ENCODE assay signal across 18 cellular contexts in genomic region chr6:21730533-21730932, GRCh38.
"Had no signal": no experiment of that assay in that cellular context is flagged by ENCODE, and none has a peak within 500 bp of the region (broad histone marks: within the 10 kb centered on the region; RNA-seq: fewer than 3 reads in every experiment).

No MANE protein-coding gene starts in this region.

- H3K36me3 ChIP-seq: brain microvascular endothelial cell, esophagus squamous epithelium, left ventricle myocardium inferior had no signal

- H3K36me3 Mint-ChIP-seq: immature natural killer cell, naive B cell had no signal

- H3K4me3 Mint-ChIP-seq: activated CD4-positive, alpha-beta T cell treated with anti-CD3 and anti-CD28 coated beads, Interleukin-2, amount 10 ng/mL, durations not matched to agents 24 days and 14 days; activated CD8-positive, alpha-beta T cell treated with anti-CD3 and anti-CD28 coated beads for 36 hours; activated naive CD4-positive, alpha-beta T cell treated with anti-CD3 and anti-CD28 coated beads for 36 hours; activated T-cell treated with anti-CD3 and anti-CD28 coated beads, Interleukin-2, amount 50 U/mL, for 24 hours; immature natural killer cell; naive B cell; stimulated activated naive CD8-positive, alpha-beta T cell treated with anti-CD3 and anti-CD28 coated beads, Interleukin-15, Interleukin-2, amounts not matched to agents 100 ng/mL and 50 ng/mL, for 24 hours; type B pancreatic cell had no signal

- H3K27ac Mint-ChIP-seq: activated CD4-positive, alpha-beta T cell treated with anti-CD3 and anti-CD28 coated beads, Interleukin-2, amount 10 ng/mL, durations not matched to agents 24 days and 14 days; activated CD8-positive, alpha-beta T cell treated with anti-CD3 and anti-CD28 coated beads for 36 hours; activated naive CD4-positive, alpha-beta T cell treated with anti-CD3 and anti-CD28 coated beads for 36 hours; activated T-cell treated with anti-CD3 and anti-CD28 coated beads, Interleukin-2, amount 50 U/mL, for 24 hours; activated T-helper 2 cell treated with anti-CD3 and anti-CD28 coated beads, Interferon-gamma antibody, Interleukin-2, Interleukin-4, amounts not matched to agents 10 μg/mL and 5 μg/mL and 100 μg/mL, durations not matched to agents 14 hours and 24 hours and 36 hours; immature natural killer cell; stimulated activated naive CD8-positive, alpha-beta T cell treated with anti-CD3 and anti-CD28 coated beads, Interleukin-15, Interleukin-2, amounts not matched to agents 100 ng/mL and 50 ng/mL, for 24 hours had no signal

- H3K9me3 ChIP-seq: esophagus squamous epithelium, left ventricle myocardium inferior, mucosa of descending colon had no signal

- H3K9me3 Mint-ChIP-seq: activated CD8-positive, alpha-beta T cell treated with anti-CD3 and anti-CD28 coated beads for 36 hours; activated naive CD4-positive, alpha-beta T cell treated with anti-CD3 and anti-CD28 coated beads for 36 hours; activated T-cell treated with anti-CD3 and anti-CD28 coated beads, Interleukin-2, amount 50 U/mL, for 24 hours; activated T-helper 2 cell treated with anti-CD3 and anti-CD28 coated beads, Interferon-gamma antibody, Interleukin-2, Interleukin-4, amounts not matched to agents 10 μg/mL and 5 μg/mL and 100 μg/mL, durations not matched to agents 14 hours and 24 hours and 36 hours; immature natural killer cell; naive B cell; stimulated activated naive CD8-positive, alpha-beta T cell treated with anti-CD3 and anti-CD28 coated beads, Interleukin-15, Interleukin-2, amounts not matched to agents 100 ng/mL and 50 ng/mL, for 24 hours had no signal

- ATAC-seq: activated CD8-positive, alpha-beta T cell treated with anti-CD3 and anti-CD28 coated beads for 36 hours; mucosa of descending colon had no signal

- H3K4me3 ChIP-seq: esophagus squamous epithelium, left ventricle myocardium inferior, mucosa of descending colon had no signal

- H3K27me3 Mint-ChIP-seq: activated CD4-positive, alpha-beta T cell treated with anti-CD3 and anti-CD28 coated beads, Interleukin-2, amount 10 ng/mL, durations not matched to agents 24 days and 14 days; naive B cell; stimulated activated naive CD8-positive, alpha-beta T cell treated with anti-CD3 and anti-CD28 coated beads, Interleukin-15, Interleukin-2, amounts not matched to agents 100 ng/mL and 50 ng/mL, for 24 hours; type B pancreatic cell had no signal

- H3K27ac ChIP-seq: brain microvascular endothelial cell, left ventricle myocardium inferior had no signal

- DNase-seq: activated CD4-positive, alpha-beta T cell treated with anti-CD3 and anti-CD28 coated beads, Interleukin-2, amount 10 ng/mL, durations not matched to agents 24 days and 14 days; activated CD4-positive, CD25-positive, alpha-beta regulatory T cell; activated CD8-positive, alpha-beta T cell treated with anti-CD3 and anti-CD28 coated beads for 36 hours; activated naive CD4-positive, alpha-beta T cell treated with anti-CD3 and anti-CD28 coated beads for 36 hours; activated T-cell treated with anti-CD3 and anti-CD28 coated beads, Interleukin-2, amount 50 U/mL, for 24 hours; brain microvascular endothelial cell; effector CD4-positive, alpha-beta T cell; esophagus squamous epithelium; immature natural killer cell; kidney glomerular epithelial cell; left ventricle myocardium inferior; mucosa of descending colon; naive B cell; occipital lobe; stimulated activated CD4-positive, alpha-beta T cell treated with anti-CD3 and anti-CD28 coated beads, Interleukin-2, amount 100 ng/mL, for 24 hours had no signal

- H3K4me1 Mint-ChIP-seq: immature natural killer cell, naive B cell had no signal

- H3K27me3 ChIP-seq: brain microvascular endothelial cell, esophagus squamous epithelium had no signal
